In the genomic region with DNA sequence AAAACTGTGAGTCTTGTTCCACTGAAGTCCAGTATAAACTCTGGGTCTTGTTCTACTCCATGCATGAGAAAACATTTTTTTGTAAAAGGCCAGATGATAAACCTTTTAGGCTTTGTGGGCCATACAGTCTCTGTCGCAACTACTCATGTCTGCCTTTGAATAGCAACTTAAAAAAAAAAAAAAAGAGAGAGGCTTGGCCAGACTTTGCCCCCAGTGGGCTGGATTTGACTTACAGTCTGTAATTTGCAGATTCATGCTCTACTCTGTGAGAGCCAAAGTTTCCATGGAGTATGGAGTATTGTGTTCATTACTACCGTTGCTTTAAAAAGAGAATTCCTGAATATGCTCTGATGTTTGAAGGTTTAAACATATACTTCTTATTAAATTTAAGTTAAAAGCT, we compare ENCODE assay signal across 1 cellular context.
TF ChIP-seq lines count a peak whose summit lies in the region.

No MANE protein-coding gene starts in this region.

TF ChIP-seq in H1, 55 proteins besides CTCF, POLR2A, EP300 and RAD21:
- TF ChIP-seq GTF2F1 (IDR thresholded peaks at IDR 0.05; ENCODE audit: borderline replicate concordance, low read depth, low read length) (no peak), POLR2AphosphoS5 (IDR thresholded peaks at IDR 0.05; ENCODE audit: low read depth, low read length) (no peak), BACH1 (IDR thresholded peaks at IDR 0.05; ENCODE audit: low read length) (peak; percentile 58; the same call in 1 of the 2 replicates), SP2 (IDR thresholded peaks at IDR 0.05; ENCODE audit: low read length) (no peak), MAFK (IDR thresholded peaks at IDR 0.05; ENCODE audit: low read depth, low read length) (peak; percentile 46), CEBPB (IDR thresholded peaks at IDR 0.05; ENCODE audit: low read depth, low read length) (peak; percentile 59; the same call in 1 of the 2 replicates)
TF ChIP-seq in H1: peak in this region for 3.
